Comparison of ENCODE assay signal across 8 cellular contexts in the genomic region with DNA sequence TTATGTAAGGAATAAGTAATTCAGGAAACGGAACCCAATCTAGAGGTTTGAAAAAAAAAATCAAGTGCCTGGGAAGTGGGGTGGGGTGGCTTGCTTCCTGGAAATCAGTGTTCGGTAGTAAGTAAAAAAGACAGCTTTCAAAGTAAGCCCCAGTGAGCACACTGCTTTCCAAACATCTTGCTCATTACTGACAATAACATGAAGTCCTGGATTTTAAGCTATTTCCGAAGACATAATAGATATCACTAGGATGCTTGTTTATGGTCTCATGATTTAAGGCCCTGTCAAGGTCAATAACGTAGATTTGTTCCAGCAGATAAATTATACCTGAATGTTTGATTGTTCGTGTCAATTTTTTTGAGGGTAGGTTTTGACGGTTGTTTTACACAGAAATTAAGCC. TPM values are rescaled to one million over a fixed set of nuclear protein-coding genes. Genes with fewer than 3 reads are reported as not detected.
DNase-seq lines count a peak whose midpoint lies in the region; ATAC-seq, FAIRE-seq and TF ChIP-seq lines count a peak whose summit lies in the region.

No MANE protein-coding gene starts in this region.

- peaks cover 42% of the 10 kb centered on the region for H3K4me1 Mint-ChIP-seq in activated T-helper 17 cell treated with anti-CD3 and anti-CD28 coated beads, Interleukin-2, amount 50 U/mL, for 72 hours

- peak overlapping the region; percentile 65 for H3K4me3 ChIP-seq in suprapubic skin

- TF ChIP-seq EP300 in suprapubic skin (IDR thresholded peaks at IDR 0.05) = no peak

- H3K27ac Mint-ChIP-seq in activated T-helper 17 cell treated with anti-CD3 and anti-CD28 coated beads, Interleukin-2, amount 50 U/mL, for 72 hours = peak overlapping the region; percentile 93

- FAIRE-seq in urothelium cell line (lab: Jason Lieb, UNC) = no peak

- no peak for ATAC-seq in activated T-helper 17 cell treated with anti-CD3 and anti-CD28 coated beads, Interleukin-2, amount 50 U/mL, for 72 hours (replicated peaks)
- no peak for ATAC-seq in GM18909 (IDR thresholded peaks at IDR 0.05; ENCODE audit: poor library complexity, unreplicated experiment)

- no peaks in the 10 kb centered on the region for H3K27me3 ChIP-seq in suprapubic skin

- peak overlapping the region; percentile 95 for H3K4me3 Mint-ChIP-seq in activated T-helper 17 cell treated with anti-CD3 and anti-CD28 coated beads, Interleukin-2, amount 50 U/mL, for 72 hours

- no peak for TF ChIP-seq CTCF in suprapubic skin (IDR thresholded peaks at IDR 0.05)

- peaks cover 27% of the 10 kb centered on the region for H3K36me3 Mint-ChIP-seq in activated T-helper 17 cell treated with anti-CD3 and anti-CD28 coated beads, Interleukin-2, amount 50 U/mL, for 72 hours (ENCODE audit: low read depth)

- TF ChIP-seq POLR2A in suprapubic skin (IDR thresholded peaks at IDR 0.05) = no peak

- H3K27ac ChIP-seq in suprapubic skin = peak overlapping the region; percentile 93

- H3K9me3 ChIP-seq in suprapubic skin = no peaks in the 10 kb centered on the region

- H3K9me3 Mint-ChIP-seq in activated T-helper 17 cell treated with anti-CD3 and anti-CD28 coated beads, Interleukin-2, amount 50 U/mL, for 72 hours = no peaks in the 10 kb centered on the region

- H3K27me3 Mint-ChIP-seq in activated T-helper 17 cell treated with anti-CD3 and anti-CD28 coated beads, Interleukin-2, amount 50 U/mL, for 72 hours = no peaks in the 10 kb centered on the region

- peaks cover 36% of the 10 kb centered on the region for H3K4me1 ChIP-seq in suprapubic skin

- WGBS in suprapubic skin = 23% methylated on average over 6 of the region's 6 CpGs

- H3K36me3 ChIP-seq in suprapubic skin = no peaks in the 10 kb centered on the region

- DNase-seq in NCI-H748 treated with DMSO at 0.1 percent for 48 hours (lab: John Stamatoyannopoulos, UW) (peak; percentile 12), NCI-H748 (lab: John Stamatoyannopoulos, UW; ENCODE audit: unreplicated experiment) (no peak), iris pigment epithelial cell (ENCODE audit: low read depth) (peak; percentile 31), suprapubic skin (ENCODE audit: low spot score in 2 of 2) (no peak), urothelium cell line (ENCODE audit: low spot score) (no peak), GM19238 (ENCODE audit: insufficient read length, low spot score) (no peak)

RNA-seq across cellular contexts. Expression of a gene that starts 1.3 kb away (rescaled TPM):
- total RNA-seq in activated T-helper 17 cell treated with anti-CD3 and anti-CD28 coated beads, Interleukin-2, amount 50 U/mL, for 72 hours = 10 to 100 TPM; 27.6 to 72.5 TPM
- total RNA-seq in suprapubic skin = 10 to 100 TPM; 13.3 to 35.8 (median 14.2) TPM

RNA-seq across cellular contexts. Expression of a gene that starts 29.7 kb away (rescaled TPM):
- total RNA-seq in activated T-helper 17 cell treated with anti-CD3 and anti-CD28 coated beads, Interleukin-2, amount 50 U/mL, for 72 hours = 1 to 10 TPM in 1 of 2 donors, under 1 TPM in 1; 0.21 to 5.9 TPM
- 10 to 100 TPM; 19.6 to 30.1 (median 29.3) TPM for total RNA-seq in suprapubic skin

Comparison
In these comparisons a context has a peak if more than half of its experiments do, and no peak if none do; other contexts are left out.
1. DNase-seq: peak in NCI-H748 treated with DMSO at 0.1 percent for 48 hours (single experiment) and iris pigment epithelial cell (single experiment); none in NCI-H748 (single experiment), suprapubic skin (0 of 2), urothelium cell line (single experiment) and GM19238 (single experiment).